8 cellular contexts compared by ENCODE assay signal in the genomic region with DNA sequence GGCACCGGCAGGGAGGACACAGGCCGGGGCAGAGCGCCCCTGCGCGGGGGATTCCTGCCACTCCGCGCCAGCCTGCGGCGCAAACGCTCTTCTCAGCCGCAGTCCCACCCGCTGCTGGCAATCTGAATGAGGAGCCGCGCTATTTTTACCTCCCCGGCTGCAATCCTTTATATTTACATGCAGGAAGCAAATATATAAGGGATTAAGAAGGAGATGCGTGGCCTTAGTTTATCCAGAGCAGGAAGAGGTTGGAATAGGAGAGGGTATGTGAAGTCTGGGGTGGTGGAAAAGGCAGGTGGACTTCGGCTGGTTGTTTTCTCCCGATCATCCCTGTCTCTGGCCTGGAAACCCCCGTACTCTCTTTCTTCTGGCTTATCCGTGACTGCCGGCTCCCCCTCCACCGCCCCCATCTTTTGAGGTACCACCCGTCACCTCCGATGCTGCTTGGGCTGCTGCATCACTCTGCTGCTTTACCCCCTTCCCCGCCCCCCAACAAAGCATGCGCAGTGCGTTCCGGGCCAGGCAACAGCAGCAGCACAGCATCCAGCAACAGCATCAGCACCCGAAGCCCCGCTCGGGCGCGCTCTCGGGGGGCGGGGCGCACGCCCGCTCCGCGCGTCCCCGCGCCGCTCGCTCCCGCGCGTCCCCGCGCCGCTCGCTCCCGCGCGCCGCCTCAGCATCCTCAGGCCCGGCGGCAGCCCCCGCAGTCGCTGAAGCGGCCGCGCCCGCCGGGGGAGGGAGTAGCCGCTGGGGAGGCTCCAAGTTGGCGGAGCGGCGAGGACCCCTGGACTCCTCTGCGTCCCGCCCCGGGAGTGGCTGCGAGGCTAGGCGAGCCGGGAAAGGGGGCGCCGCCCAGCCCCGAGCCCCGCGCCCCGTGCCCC. TPM values are rescaled to one million over a fixed set of nuclear protein-coding genes. Genes with fewer than 3 reads are reported as not detected.
DNase-seq lines count a peak whose midpoint lies in the region; ATAC-seq, FAIRE-seq and TF ChIP-seq lines count a peak whose summit lies in the region.

A gene with protein sequence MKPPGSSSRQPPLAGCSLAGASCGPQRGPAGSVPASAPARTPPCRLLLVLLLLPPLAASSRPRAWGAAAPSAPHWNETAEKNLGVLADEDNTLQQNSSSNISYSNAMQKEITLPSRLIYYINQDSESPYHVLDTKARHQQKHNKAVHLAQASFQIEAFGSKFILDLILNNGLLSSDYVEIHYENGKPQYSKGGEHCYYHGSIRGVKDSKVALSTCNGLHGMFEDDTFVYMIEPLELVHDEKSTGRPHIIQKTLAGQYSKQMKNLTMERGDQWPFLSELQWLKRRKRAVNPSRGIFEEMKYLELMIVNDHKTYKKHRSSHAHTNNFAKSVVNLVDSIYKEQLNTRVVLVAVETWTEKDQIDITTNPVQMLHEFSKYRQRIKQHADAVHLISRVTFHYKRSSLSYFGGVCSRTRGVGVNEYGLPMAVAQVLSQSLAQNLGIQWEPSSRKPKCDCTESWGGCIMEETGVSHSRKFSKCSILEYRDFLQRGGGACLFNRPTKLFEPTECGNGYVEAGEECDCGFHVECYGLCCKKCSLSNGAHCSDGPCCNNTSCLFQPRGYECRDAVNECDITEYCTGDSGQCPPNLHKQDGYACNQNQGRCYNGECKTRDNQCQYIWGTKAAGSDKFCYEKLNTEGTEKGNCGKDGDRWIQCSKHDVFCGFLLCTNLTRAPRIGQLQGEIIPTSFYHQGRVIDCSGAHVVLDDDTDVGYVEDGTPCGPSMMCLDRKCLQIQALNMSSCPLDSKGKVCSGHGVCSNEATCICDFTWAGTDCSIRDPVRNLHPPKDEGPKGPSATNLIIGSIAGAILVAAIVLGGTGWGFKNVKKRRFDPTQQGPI (plus strand): TSS at position 679 of the 881 bp plus-strand sequence. CDS start 335 bp downstream, outside the sequence.

- H3K79me2 ChIP-seq in keratinocyte (ENCODE audit: control insufficient read depth, insufficient read depth, low read length) = no peaks in the 10 kb centered on the region

- no peaks in the 10 kb centered on the region for H3K9me3 Mint-ChIP-seq in chondrocyte (ENCODE audit: low read depth)

- no peak within 1 kb of the TSS for H3K9ac ChIP-seq in keratinocyte (ENCODE audit: control insufficient read depth, extremely low read depth, insufficient read depth, low read length)

- dilution Hi-C loops in keratinocyte (cut with MboI; ENCODE audit: extremely low pct_ligation_motif_present, low sequenced_read_pairs) = no loop called here

- H3K4me1 Mint-ChIP-seq in chondrocyte (ENCODE audit: low read depth) = peaks cover 20% of the 10 kb centered on the region

- no peak within 1 kb of the TSS for H2AFZ ChIP-seq in keratinocyte (ENCODE audit: control insufficient read depth, low read length)

- peak within 1 kb of the TSS; percentile 88 for H3K4me3 Mint-ChIP-seq in chondrocyte (ENCODE audit: unreplicated experiment)

- no peak for FAIRE-seq in D721Med (lab: Jason Lieb, UNC)
- no peak for FAIRE-seq in keratinocyte (lab: Jason Lieb, UNC)

- ATAC-seq in GM21423 (IDR thresholded peaks at IDR 0.05; ENCODE audit: unreplicated experiment) = peak; percentile 31

- H3K9me3 ChIP-seq in WERI-Rb-1 (ENCODE audit: severe bottlenecking) (no peaks in the 10 kb centered on the region), keratinocyte (ENCODE audit: control insufficient read depth, low read depth, low read length) (no peaks in the 10 kb centered on the region)

- H3K36me3 ChIP-seq in WERI-Rb-1 = no peaks in the 10 kb centered on the region
- H3K36me3 ChIP-seq in keratinocyte (ENCODE audit: control insufficient read depth in 2 of 2, extremely low read depth in 1 of 2, insufficient read depth in 2 of 2, low read length in 2 of 2) = no peaks in the 10 kb centered on the region

- H3K27ac ChIP-seq in WERI-Rb-1 (no peak within 1 kb of the TSS), keratinocyte (ENCODE audit: control insufficient read depth, insufficient read depth, low read length) (no peak within 1 kb of the TSS)

- H3K27me3 ChIP-seq in WERI-Rb-1 (ENCODE audit: insufficient read depth, low read depth, severe bottlenecking) (no peaks in the 10 kb centered on the region), keratinocyte (ENCODE audit: control insufficient read depth, extremely low read depth, insufficient read depth, low read length) (peaks cover 50% of the 10 kb centered on the region)

- H3K36me3 Mint-ChIP-seq in chondrocyte (ENCODE audit: low read depth) = no peaks in the 10 kb centered on the region

- peak within 1 kb of the TSS; percentile 18 for H3K27ac Mint-ChIP-seq in chondrocyte (ENCODE audit: unreplicated experiment)

- no peaks in the 10 kb centered on the region for H4K20me1 ChIP-seq in keratinocyte (ENCODE audit: control insufficient read depth, extremely low read depth, insufficient read depth, low read length)

- peak within 1 kb of the TSS; percentile 65 for H3K4me2 ChIP-seq in keratinocyte (ENCODE audit: control insufficient read depth, extremely low read depth, insufficient read depth, low read depth, low read length)

- peak; percentile 14 for TF ChIP-seq CTCF in D721Med (IDR thresholded peaks at IDR 0.05; ENCODE audit: insufficient read depth, missing control alignments)
- peak; percentile 89 for TF ChIP-seq CTCF in WERI-Rb-1 (IDR thresholded peaks at IDR 0.05; ENCODE audit: low read depth, low read length)
- TF ChIP-seq CTCF in chondrocyte (IDR thresholded peaks at IDR 0.05) = peak; percentile 67
- TF ChIP-seq CTCF in keratinocyte (optimal IDR thresholded peaks at IDR 0.05 in 1 of 3, IDR thresholded peaks at IDR 0.05 in 1 of 3, conservative IDR thresholded peaks at IDR 0.05 in 1 of 3; ENCODE audit: extremely low read depth in 1 of 3, insufficient read depth in 2 of 3, low read length in 3 of 3) = peak in 1 of 3 experiments; percentile 14

- H3K4me1 ChIP-seq in keratinocyte (ENCODE audit: control insufficient read depth, extremely low read depth, insufficient read depth, low read length) = peaks cover 3% of the 10 kb centered on the region

- DNase-seq in D721Med (ENCODE audit: insufficient read length, low spot score) (peak; percentile 75), NCI-H1092 (lab: John Stamatoyannopoulos, UW) (peak; percentile 51), WERI-Rb-1 (peak; percentile 89), chondrocyte (ENCODE audit: low spot score) (no peak), keratinocyte (ENCODE audit: low read depth, low spot score) (no peak), NK-92 (lab: John Stamatoyannopoulos, UW; ENCODE audit: unreplicated experiment) (no peak)
- DNase-seq in stimulated activated CD4-positive, alpha-beta T cell treated with anti-CD3 and anti-CD28 coated beads, Interleukin-12 subunit alpha, Interleukin-12 subunit beta, amount 100 ng/mL, for 48 hours (ENCODE audit: low read depth in 2 of 3, low spot score in 1 of 3) = peak in 2 of 3 donors; percentile 24 to 31

- no peaks in the 10 kb centered on the region for H3K9me1 ChIP-seq in keratinocyte (ENCODE audit: control insufficient read depth, extremely low read depth, insufficient read depth, low read length)

- peak within 1 kb of the TSS; percentile 64 for H3K4me3 ChIP-seq in WERI-Rb-1 (ENCODE audit: low read depth, low read length)
- H3K4me3 ChIP-seq in keratinocyte (ENCODE audit: control insufficient read depth in 2 of 3, extremely low read depth in 1 of 3, insufficient read depth in 2 of 3, low read depth in 1 of 3, low read length in 3 of 3) = peak within 1 kb of the TSS in 2 of 3 experiments; percentile 2 to 39

- H3K27me3 Mint-ChIP-seq in chondrocyte (ENCODE audit: low read depth) = peaks cover 6% of the 10 kb centered on the region

RNA-seq across cellular contexts. Expression of the gene that starts here (rescaled TPM):
- total RNA-seq in chondrocyte = 19.2 to 24.5 TPM (median 22.7 TPM) in 3 replicates
- polyA plus RNA-seq in keratinocyte = 1.3 to 3.1 TPM (median 1.8 TPM) in 3 replicates
- 0.10 TPM for polyA plus RNA-seq in keratinocyte (2011; ENCODE audit: low read depth)
- polyA plus RNA-seq in keratinocyte (2011; cell fraction: cytosol; rRNA removed) = 1.8 and 3.4 TPM in 2 replicates
- 5.4 and 6.6 TPM in 2 replicates for polyA plus RNA-seq in keratinocyte (2011; cell fraction: nucleus; rRNA removed)
- polyA plus RNA-seq in keratinocyte (2012; ENCODE audit: low replicate concordance) = 0.17 and 2.7 TPM in 2 replicates
- polyA minus RNA-seq in keratinocyte = 1.2 to 1.9 TPM (median 1.5 TPM) in 3 replicates
- 2.5 TPM for polyA minus RNA-seq in keratinocyte (2011; cell fraction: cytosol; rRNA and poly(A)+ RNA removed)
- 3.2 and 8.9 TPM in 2 replicates for polyA minus RNA-seq in keratinocyte (2011; cell fraction: nucleus; rRNA and poly(A)+ RNA removed)

Comparison
In these comparisons a context has a peak if more than half of its experiments do, and no peak if none do; other contexts are left out.
1. DNase-seq: peak in D721Med (single experiment), NCI-H1092 (single experiment), WERI-Rb-1 (single experiment) and stimulated activated CD4-positive, alpha-beta T cell treated with anti-CD3 and anti-CD28 coated beads, Interleukin-12 subunit alpha, Interleukin-12 subunit beta, amount 100 ng/mL, for 48 hours (2 of 3); none in chondrocyte (single experiment), keratinocyte (single experiment) and NK-92 (single experiment).